ENCODE assay signal across 8 cellular contexts in genomic region chr3:168249539-168250414, GRCh38.
DNase-seq lines count a peak whose midpoint lies in the region; ATAC-seq and TF ChIP-seq lines count a peak whose summit lies in the region.

No MANE protein-coding gene starts in this region.

- peak; percentile 18 to 47 for TF ChIP-seq CTCF in right atrium auricular region (IDR thresholded peaks at IDR 0.05)

- no peaks in the 10 kb centered on the region for H3K36me3 ChIP-seq in ES-I3 (ENCODE audit: insufficient read depth, low read length)
- H3K36me3 ChIP-seq in right atrium auricular region: no peaks in the 10 kb centered on the region

- peak overlapping the region; percentile 50 to 62 for H3K4me3 ChIP-seq in right atrium auricular region

- intact Hi-C loops in posterior vena cava (cut with DNase I): no loop called here

- peak overlapping the region; percentile 75 for H3K9ac ChIP-seq in ES-I3 (ENCODE audit: low read depth, low read length)

- no peaks in the 10 kb centered on the region; the same call in 1 of the 2 replicates for H3K4me1 ChIP-seq in ES-I3 (ENCODE audit: insufficient read depth, low read length)
- peaks cover 0 to 9% of the 10 kb centered on the region in 2 donors for H3K4me1 ChIP-seq in right atrium auricular region

- no peaks in the 10 kb centered on the region for H3K27me3 ChIP-seq in right atrium auricular region

- peak overlapping the region; percentile 75 to 85 for H3K27ac ChIP-seq in right atrium auricular region

- DNase-seq in NCI-H748 treated with DMSO at 0.1 percent for 48 hours (lab: John Stamatoyannopoulos, UW) (peak; percentile 23), amygdala (lab: John Stamatoyannopoulos, UW) (peak in 51 of 56 donors; percentile 12 to 78 (median 52)), right atrium auricular region (ENCODE audit: low spot score) (peak; percentile 62), posterior vena cava (ENCODE audit: low spot score) (peak; percentile 93), cortex of kidney (lab: John Stamatoyannopoulos, UW) (no peak)

- ATAC-seq in GM19467 (IDR thresholded peaks at IDR 0.05; ENCODE audit: unreplicated experiment): peak; percentile 76
- peak; percentile 52 for ATAC-seq in HG03520 (IDR thresholded peaks at IDR 0.05; ENCODE audit: unreplicated experiment)

- H3K9me3 ChIP-seq in ES-I3 (ENCODE audit: control insufficient read depth, insufficient read depth, low read length) (no peaks in the 10 kb centered on the region), right atrium auricular region (no peaks in the 10 kb centered on the region)
